23 cellular contexts compared by ENCODE assay signal in genomic region chr12:28107679-28108078, GRCh38.
"Had no signal": no experiment of that assay in that cellular context is flagged by ENCODE, and none has a peak within 500 bp of the region (broad histone marks: within the 10 kb centered on the region; RNA-seq: fewer than 3 reads in every experiment).

No MANE protein-coding gene starts in this region.

- FAIRE-seq: endothelial cell of umbilical vein, keratinocyte had no signal

- H3K27ac Mint-ChIP-seq: activated naive CD4-positive, alpha-beta T cell treated with anti-CD3 and anti-CD28 coated beads, Interleukin-2, amount 50 U/mL, for 24 hours; dendritic cell treated with granulocyte-macrophage colony-stimulating factor and Interleukin-4, amounts not matched to agents 40 ng/mL and 50 ng/mL, for 4 days; nephron progenitor cell had no signal

- H3K36me3 ChIP-seq: cardiac muscle cell, esophagus squamous epithelium, gastrocnemius medialis, thyroid gland had no signal

- H3K4me1 ChIP-seq: esophagus squamous epithelium, gastrocnemius medialis, thyroid gland had no signal

- H3K27me3 ChIP-seq: cardiac muscle cell, esophagus squamous epithelium, gastrocnemius medialis, thyroid gland had no signal

- H3K4me3 Mint-ChIP-seq: activated naive CD4-positive, alpha-beta T cell treated with anti-CD3 and anti-CD28 coated beads, Interleukin-2, amount 50 U/mL, for 24 hours; activated T-cell treated with anti-CD3 and anti-CD28 coated beads, Interleukin-2, amount 50 U/mL, for 4 hours; dendritic cell treated with granulocyte-macrophage colony-stimulating factor and Interleukin-4, amounts not matched to agents 40 ng/mL and 50 ng/mL, for 4 days; nephron progenitor cell had no signal

- H3K4me3 ChIP-seq: cardiac muscle cell, esophagus squamous epithelium, gastrocnemius medialis, thyroid gland had no signal

- H3K27me3 Mint-ChIP-seq: dendritic cell treated with granulocyte-macrophage colony-stimulating factor and Interleukin-4, amounts not matched to agents 40 ng/mL and 50 ng/mL, for 4 days had no signal

- H3K4me1 Mint-ChIP-seq: nephron progenitor cell had no signal

- H3K9me3 Mint-ChIP-seq: activated naive CD4-positive, alpha-beta T cell treated with anti-CD3 and anti-CD28 coated beads, Interleukin-2, amount 50 U/mL, for 24 hours; nephron progenitor cell had no signal

- ATAC-seq: activated T-cell treated with anti-CD3 and anti-CD28 coated beads, Interleukin-2, amount 50 U/mL, for 4 hours; gastrocnemius medialis; left lobe of liver had no signal

- DNase-seq: activated CD4-positive, alpha-beta T cell treated with anti-CD3 and anti-CD28 coated beads, Interleukin-2, amount 50 U/mL, for 1 hour; activated CD4-positive, CD25-positive, alpha-beta regulatory T cell treated with anti-CD3 and anti-CD28 coated beads, Interleukin-2, amount 50 U/mL, for 72 hours; activated CD8-positive, alpha-beta memory T cell treated with anti-CD3 and anti-CD28 coated beads, Interleukin-2, amount 50 U/mL, for 4 hours; activated gamma-delta T cell; activated T-cell treated with anti-CD3 and anti-CD28 coated beads, Interleukin-2, amount 50 U/mL, for 4 hours; effector CD8-positive, alpha-beta T cell; esophagus squamous epithelium; gastrocnemius medialis; head of caudate nucleus; midbrain; nephron progenitor cell; nucleus accumbens; stimulated activated CD4-positive, alpha-beta T cell treated with anti-CD3 and anti-CD28 coated beads, Interleukin-12 subunit alpha, Interleukin-12 subunit beta, amount 100 ng/mL, for 4 hours; stimulated activated CD4-positive, alpha-beta T cell treated with anti-CD3 and anti-CD28 coated beads, Interleukin-1b, Interleukin-23, amount 100 ng/mL, for 48 hours; stimulated activated naive CD4-positive, alpha-beta T cell treated with Interleukin-2 at 50 U/mL for 16 hours; thyroid gland had no signal

- H3K9me3 ChIP-seq: esophagus squamous epithelium, gastrocnemius medialis, thyroid gland had no signal

- H3K27ac ChIP-seq: cardiac muscle cell, esophagus squamous epithelium, gastrocnemius medialis, thyroid gland, VCaP had no signal
